ENCODE assay signal across 19 cellular contexts in genomic region chr5:5676218-5676617, GRCh38.
DNase-seq lines count a peak whose midpoint lies in the region; ATAC-seq and TF ChIP-seq lines count a peak whose summit lies in the region.
"Had no signal": no experiment of that assay in that cellular context is flagged by ENCODE, and none has a peak within 500 bp of the region (broad histone marks: within the 10 kb centered on the region; RNA-seq: fewer than 3 reads in every experiment).

No MANE protein-coding gene starts in this region.

- no peaks in the 10 kb centered on the region for H3K79me2 ChIP-seq in OCI-LY7 (ENCODE audit: insufficient read depth, low read depth, low read length)

- H3K4me3 ChIP-seq in esophagus muscularis mucosa = no peak overlapping the region
- H3K4me3 ChIP-seq in vagina = no peak overlapping the region
- no peak overlapping the region for H3K4me3 ChIP-seq in OCI-LY7 (ENCODE audit: low read depth, low read length, poor library complexity, severe bottlenecking)
- H3K4me3 ChIP-seq: A549, HAP-1 had no signal

- H2AFZ ChIP-seq in OCI-LY7 (ENCODE audit: low read length) = no peak overlapping the region

- H3K4me1 ChIP-seq in esophagus muscularis mucosa = no peaks in the 10 kb centered on the region
- H3K4me1 ChIP-seq in vagina = peaks cover 19% of the 10 kb centered on the region
- no peaks in the 10 kb centered on the region for H3K4me1 ChIP-seq in OCI-LY7 (ENCODE audit: insufficient read depth, low read length, poor library complexity, severe bottlenecking)
- H3K4me1 ChIP-seq: A549, HAP-1 had no signal

- no peak overlapping the region for H3K4me2 ChIP-seq in OCI-LY7 (ENCODE audit: low read length)
- H3K4me2 ChIP-seq: A549 had no signal

- no TSS peak for BruUV-seq in OCI-LY7 (replicated peaks; lab: Mats Ljungman, UMichigan)

- H3K9me2 ChIP-seq in OCI-LY7 (ENCODE audit: insufficient read depth, low read length) = no peaks in the 10 kb centered on the region

- no peaks in the 10 kb centered on the region for H4K20me1 ChIP-seq in OCI-LY7 (ENCODE audit: insufficient read depth, low read length)

- POLR2A ChIA-PET in OCI-LY7 (lab: Charles Lee) = interaction anchor here (1.9 kb wide), 1 partner anchor 10 kb away, joined by 11 read pairs; no protein-coding TSS in a partner anchor

- no peaks in the 10 kb centered on the region for H3K27me3 ChIP-seq in esophagus muscularis mucosa
- H3K27me3 ChIP-seq in vagina = no peaks in the 10 kb centered on the region

- peak; percentile 25 for DNase-seq in NCI-H748 treated with DMSO at 0.1 percent for 48 hours (lab: John Stamatoyannopoulos, UW)
- DNase-seq in NCI-H748 (lab: John Stamatoyannopoulos, UW; ENCODE audit: unreplicated experiment) = no peak
- DNase-seq in esophagus muscularis mucosa (ENCODE audit: extremely low spot score) = peak; percentile 79
- DNase-seq in sciatic nerve (ENCODE audit: low spot score) = no peak
- DNase-seq in vagina (ENCODE audit: extremely low spot score in 2 of 2) = no peak
- DNase-seq in OCI-LY7 (ENCODE audit: low spot score) = no peak
- DNase-seq in mesothelial cell of epicardium (ENCODE audit: low spot score in 2 of 2, unreplicated experiment in 2 of 2) = no peak
- no peak for DNase-seq in NCI-H1048 (lab: John Stamatoyannopoulos, UW)
- DNase-seq: 8988T; C1 segment of cervical spinal cord; Calu3; CD4-positive, alpha-beta memory T cell; COR-L47; DMS153; DND-41; GOT3; HFFc6 had no signal

- ATAC-seq in sciatic nerve = peak; percentile 79
- ATAC-seq: A549 had no signal

- no peaks in the 10 kb centered on the region for H3K27me3 Mint-ChIP-seq in mesothelial cell of epicardium (ENCODE audit: low read depth)

- no peak for TF ChIP-seq POLR2A in esophagus muscularis mucosa (IDR thresholded peaks at IDR 0.05; ENCODE audit: low read depth)
- TF ChIP-seq POLR2A in vagina (IDR thresholded peaks at IDR 0.05) = no peak

- no peaks in the 10 kb centered on the region for H3K36me3 Mint-ChIP-seq in mesothelial cell of epicardium
- H3K36me3 Mint-ChIP-seq: CD4-positive, alpha-beta memory T cell had no signal

- H3K27ac ChIP-seq in esophagus muscularis mucosa (replicated peaks in 1 of 4) (no peak overlapping the region), vagina (peak overlapping the region; percentile 16), OCI-LY7 (ENCODE audit: low read depth, low read length, poor library complexity, severe bottlenecking) (no peak overlapping the region)
- H3K27ac ChIP-seq: A549 had no signal

- H3K4me1 Mint-ChIP-seq in mesothelial cell of epicardium = peaks cover 4% of the 10 kb centered on the region
- H3K4me1 Mint-ChIP-seq: CD4-positive, alpha-beta memory T cell had no signal

- 87% methylated on average over 3 of the region's 3 CpGs for WGBS in esophagus muscularis mucosa

- H3K27ac Mint-ChIP-seq in mesothelial cell of epicardium = no peak overlapping the region
- H3K27ac Mint-ChIP-seq: CD4-positive, alpha-beta memory T cell; HFFc6 had no signal

- CTCF ChIA-PET in OCI-LY7 (lab: Charles Lee; ENCODE audit: unreplicated experiment) = no interaction called here

- no peak overlapping the region for H3K4me3 Mint-ChIP-seq in mesothelial cell of epicardium
- H3K4me3 Mint-ChIP-seq: CD4-positive, alpha-beta memory T cell; HFFc6 had no signal

- H3K36me3 ChIP-seq in esophagus muscularis mucosa = no peaks in the 10 kb centered on the region
- H3K36me3 ChIP-seq in vagina = no peaks in the 10 kb centered on the region
- no peaks in the 10 kb centered on the region for H3K36me3 ChIP-seq in OCI-LY7 (ENCODE audit: insufficient read depth, low read length)
- H3K36me3 ChIP-seq: HAP-1 had no signal

- intact Hi-C loops in esophagus muscularis mucosa (cut with DNase I) = no loop called here
- intact Hi-C loops in sciatic nerve (cut with DNase I) = no loop called here
- intact Hi-C loops in vagina (cut with DNase I) = no loop called here
- intact Hi-C loops in OCI-LY7 (cut with micrococcal nuclease; ENCODE audit: unreplicated experiment) = no loop called here

- TF ChIP-seq CTCF in esophagus muscularis mucosa (IDR thresholded peaks at IDR 0.05) (no peak), vagina (IDR thresholded peaks at IDR 0.05) (no peak), OCI-LY7 (conservative IDR thresholded peaks at IDR 0.05; ENCODE audit: low read length) (no peak), mesothelial cell of epicardium (IDR thresholded peaks at IDR 0.05; ENCODE audit: unreplicated experiment) (no peak)

- TF ChIP-seq EP300 in esophagus muscularis mucosa (IDR thresholded peaks at IDR 0.05) = no peak

- no peaks in the 10 kb centered on the region for H3K9me3 ChIP-seq in esophagus muscularis mucosa
- H3K9me3 ChIP-seq in vagina = no peaks in the 10 kb centered on the region
- H3K9me3 ChIP-seq in OCI-LY7 (ENCODE audit: low read length) = no peaks in the 10 kb centered on the region
- H3K9me3 ChIP-seq: A549, HAP-1 had no signal

- H3K9me3 Mint-ChIP-seq in mesothelial cell of epicardium = no peaks in the 10 kb centered on the region

Comparison
In these comparisons a context has a peak if more than half of its experiments do, and no peak if none do; other contexts are left out.
1. DNase-seq: peak in NCI-H748 treated with DMSO at 0.1 percent for 48 hours (single experiment) and esophagus muscularis mucosa (single experiment); none in NCI-H748 (single experiment), sciatic nerve (single experiment), vagina (0 of 2), OCI-LY7 (single experiment), mesothelial cell of epicardium (0 of 2) and NCI-H1048 (single experiment).